Comparison of ENCODE assay signal across 14 cellular contexts in genomic region chr2:64641585-64641984, GRCh38. TPM values are rescaled to one million over a fixed set of nuclear protein-coding genes. Genes with fewer than 3 reads are reported as not detected.
DNase-seq lines count a peak whose midpoint lies in the region; ATAC-seq and TF ChIP-seq lines count a peak whose summit lies in the region.
"Had no signal": no experiment of that assay in that cellular context is flagged by ENCODE, and none has a peak within 500 bp of the region (broad histone marks: within the 10 kb centered on the region; RNA-seq: fewer than 3 reads in every experiment).

No MANE protein-coding gene starts in this region.

- H3K4me1 ChIP-seq in adipocyte (ENCODE audit: control insufficient read depth, insufficient read depth, low read length), result peaks cover 60% of the 10 kb centered on the region
- H3K4me1 ChIP-seq in heart right ventricle, result peaks cover 0 to 93% (median 71%) of the 10 kb centered on the region in 9 donors

- DNase-seq in DMS79 treated with DMSO at 0.1 percent for 48 hours (lab: John Stamatoyannopoulos, UW) (peak; percentile 51), DMS79 (lab: John Stamatoyannopoulos, UW) (no peak), HFFc6 (no peak), adipocyte (ENCODE audit: low read depth) (no peak), heart right ventricle (no peak)
- no peak for DNase-seq in naive thymus-derived CD8-positive, alpha-beta T cell
- DNase-seq: foreskin melanocyte; KG1; NCI-H446 treated with DMSO at 0.1 percent for 48 hours; stimulated activated CD4-positive, alpha-beta T cell treated with anti-CD3 and anti-CD28 coated beads, Interleukin-12 subunit alpha, Interleukin-12 subunit beta, amount 100 ng/mL, for 4 hours had no signal

- H3K36me3 ChIP-seq in adipocyte (ENCODE audit: control insufficient read depth, insufficient read depth, low read length, severe bottlenecking), result no peaks in the 10 kb centered on the region
- peaks cover 0 to 2% (median under 1%) of the 10 kb centered on the region in 9 donors for H3K36me3 ChIP-seq in heart right ventricle

- peak overlapping the region in 1 of 10 donors; percentile 5 for H3K27ac ChIP-seq in heart right ventricle
- H3K27ac ChIP-seq: 22Rv1 had no signal

- H3K9ac ChIP-seq in adipocyte (ENCODE audit: low read length), result peak overlapping the region; percentile 8

- ATAC-seq in naive thymus-derived CD8-positive, alpha-beta T cell, result no peak
- no peak for ATAC-seq in GM19467 (IDR thresholded peaks at IDR 0.05; ENCODE audit: unreplicated experiment)
- ATAC-seq in heart right ventricle, result no peak
- no peak for ATAC-seq in GM18498 (IDR thresholded peaks at IDR 0.05; ENCODE audit: unreplicated experiment)
- ATAC-seq: activated naive CD4-positive, alpha-beta T cell treated with anti-CD3 and anti-CD28 coated beads, Interleukin-2, amount 50 U/mL, for 72 hours had no signal

- H3K4me3 ChIP-seq in adipocyte (ENCODE audit: low read length) (no peak overlapping the region), heart right ventricle (no peak overlapping the region)

- no peaks in the 10 kb centered on the region for H3K27me3 Mint-ChIP-seq in HFFc6 (ENCODE audit: insufficient read depth)
- no peaks in the 10 kb centered on the region for H3K27me3 Mint-ChIP-seq in naive thymus-derived CD8-positive, alpha-beta T cell

- H3K9me3 ChIP-seq in adipocyte (ENCODE audit: control insufficient read depth, low read length) (no peaks in the 10 kb centered on the region), heart right ventricle (no peaks in the 10 kb centered on the region)

- H3K4me3 Mint-ChIP-seq in HFFc6, result no peak overlapping the region
- H3K4me3 Mint-ChIP-seq in naive thymus-derived CD8-positive, alpha-beta T cell, result peak overlapping the region in 7 of 10 donors; percentile 7 to 54 (median 37)

- H3K27ac Mint-ChIP-seq in HFFc6, result peak overlapping the region; percentile 56; the same call in 1 of the 2 replicates
- H3K27ac Mint-ChIP-seq in naive thymus-derived CD8-positive, alpha-beta T cell, result peak overlapping the region in 8 of 10 donors; percentile 43 to 91 (median 64)

- no peak for TF ChIP-seq CTCF in HFFc6 (IDR thresholded peaks at IDR 0.05)
- no peak for TF ChIP-seq CTCF in heart right ventricle (IDR thresholded peaks at IDR 0.05)

- H3K36me3 Mint-ChIP-seq in HFFc6 (ENCODE audit: low read depth), result peaks cover 9% of the 10 kb centered on the region; the same call in 1 of the 2 replicates
- H3K36me3 Mint-ChIP-seq in naive thymus-derived CD8-positive, alpha-beta T cell, result peaks cover 0 to 9% (median under 1%) of the 10 kb centered on the region in 3 donors

- peaks cover 90% of the 10 kb centered on the region for H3K4me1 Mint-ChIP-seq in HFFc6 (ENCODE audit: low read depth)
- H3K4me1 Mint-ChIP-seq in naive thymus-derived CD8-positive, alpha-beta T cell, result peaks cover 42 to 98% (median 89%) of the 10 kb centered on the region in 4 donors

- 77 to 85% methylated on average over 10 of the region's 10 CpGs for WGBS in heart right ventricle, 2 donors

- POLR2A ChIA-PET in naive thymus-derived CD8-positive, alpha-beta T cell (lab: Charles Lee), result interaction anchor here (0.9 to 1.4 kb wide), 3 partner anchors 10 to 24 kb away, joined by 3 to 4 read pairs (median 3); no protein-coding TSS in a partner anchor

- H3K27me3 ChIP-seq in adipocyte (replicated peaks; ENCODE audit: control insufficient read depth, insufficient read depth, low read length), result no peaks in the 10 kb centered on the region
- no peaks in the 10 kb centered on the region for H3K27me3 ChIP-seq in heart right ventricle

- H3K9me3 Mint-ChIP-seq in HFFc6, result no peaks in the 10 kb centered on the region
- no peaks in the 10 kb centered on the region for H3K9me3 Mint-ChIP-seq in naive thymus-derived CD8-positive, alpha-beta T cell
- H3K9me3 Mint-ChIP-seq: activated naive CD4-positive, alpha-beta T cell treated with anti-CD3 and anti-CD28 coated beads, Interleukin-2, amount 50 U/mL, for 72 hours had no signal

- intact Hi-C loops in heart right ventricle (cut with DNase I), result loop anchor here in 5 of 10 donors (5.0 to 10.0 kb wide), 3 partner anchors 34 to 193 kb away; partner anchors contain the start of gene AFTPH (in 2 of the 5)

RNA-seq across cellular contexts. Expression of gene SERTAD2, which starts 12.1 kb away (rescaled TPM):
- total RNA-seq in HFFc6 (2021; fragmentation: NEBNext Ultra II Directional; extraction: Animal tissue kit (Norgen Biotek cat#: 25700)), result 10 to 100 TPM; 22.2 to 33.9 (median 29.1) TPM
- 10 to 100 TPM; 33.0 to 34.5 TPM for total RNA-seq in naive thymus-derived CD8-positive, alpha-beta T cell
- polyA plus RNA-seq in naive thymus-derived CD8-positive, alpha-beta T cell, result 1 to 10 TPM; 5.5 to 9.2 (median 6.1) TPM
- 10 to 100 TPM; 11.3 to 20.9 (median 16.6) TPM for total RNA-seq in heart right ventricle
- polyA plus RNA-seq in heart right ventricle, result 1 to 10 TPM; 5.6 to 6.3 TPM
